Comparison of ENCODE assay signal across 20 cellular contexts in genomic region chr12:9335867-9336266, GRCh38.
DNase-seq lines count a peak whose midpoint lies in the region; ATAC-seq and TF ChIP-seq lines count a peak whose summit lies in the region.
"Had no signal": no experiment of that assay in that cellular context is flagged by ENCODE, and none has a peak within 500 bp of the region (broad histone marks: within the 10 kb centered on the region; RNA-seq: fewer than 3 reads in every experiment).

No MANE protein-coding gene starts in this region.

- H3K4me1 ChIP-seq in endodermal cell (ENCODE audit: control insufficient read depth, insufficient read depth, low read length) (no peaks in the 10 kb centered on the region), lower lobe of right lung (no peaks in the 10 kb centered on the region)
- H3K4me1 ChIP-seq: BE2C, BLaER1 had no signal

- H3K36me3 ChIP-seq in endodermal cell (ENCODE audit: control insufficient read depth, insufficient read depth, low read length) (no peaks in the 10 kb centered on the region), lower lobe of right lung (no peaks in the 10 kb centered on the region)
- H3K36me3 ChIP-seq: BE2C had no signal

- H3K36me3 Mint-ChIP-seq in endodermal cell (ENCODE audit: low read depth): peaks cover 29% of the 10 kb centered on the region

- intact Hi-C loops in lower lobe of right lung (cut with DNase I): no loop called here

- 0 out of 2 replicates have a peak overlapping the region, but pooled peaks have one; percentile 90 for H3K27ac ChIP-seq in HL-60 (replicated peaks)
- H3K27ac ChIP-seq in endodermal cell (ENCODE audit: low read depth, low read length): no peak overlapping the region
- H3K27ac ChIP-seq in lower lobe of right lung: no peak overlapping the region
- H3K27ac ChIP-seq: BLaER1 had no signal

- H3K27ac Mint-ChIP-seq in endodermal cell: no peak overlapping the region
- H3K27ac Mint-ChIP-seq: CD14-positive monocyte; CD4-positive, CD25-positive, alpha-beta regulatory T cell had no signal

- no peak overlapping the region for H3K9ac ChIP-seq in endodermal cell (ENCODE audit: extremely low read depth, low read length, poor library complexity, severe bottlenecking)
- H3K9ac ChIP-seq: BLaER1 had no signal

- H3K9me3 Mint-ChIP-seq in endodermal cell: peaks cover 36% of the 10 kb centered on the region

- 67 to 74% methylated on average over 4 to 5 of the region's 5 CpGs for WGBS in endodermal cell (ENCODE audit: insufficient coverage in 1 of 2, insufficient read length in 1 of 2), 2 experiments

- DNase-seq in HL-60 (ENCODE audit: low read depth in 1 of 2, low spot score in 1 of 2): no peak
- DNase-seq in SK-N-DZ (ENCODE audit: low spot score): peak; percentile 76
- DNase-seq in endodermal cell: peak; percentile 23
- DNase-seq in mesenteric fat pad (ENCODE audit: low spot score): peak; percentile 55
- DNase-seq in SKM-1 (lab: John Stamatoyannopoulos, UW; ENCODE audit: unreplicated experiment): no peak
- no peak for DNase-seq in lower lobe of right lung
- no peak for DNase-seq in activated CD4-positive, alpha-beta T cell treated with anti-CD3 and anti-CD28 coated beads for 1 hour
- DNase-seq: 8988T; ACHN; BE2C; C1 segment of cervical spinal cord; CD4-positive, alpha-beta memory T cell; CD4-positive, CD25-positive, alpha-beta regulatory T cell; CD8-positive, alpha-beta memory T cell; COR-L47; DMS79 treated with DMSO at 0.1 percent for 48 hours; GF-D8 had no signal

- TF ChIP-seq CTCF in HL-60 (IDR thresholded peaks at IDR 0.05; ENCODE audit: insufficient read depth, low read length) (no peak), endodermal cell (conservative IDR thresholded peaks at IDR 0.05) (no peak), lower lobe of right lung (IDR thresholded peaks at IDR 0.05) (no peak)

- H3K27me3 Mint-ChIP-seq in endodermal cell (ENCODE audit: insufficient read depth): peaks cover 2% of the 10 kb centered on the region
- H3K27me3 Mint-ChIP-seq: CD4-positive, alpha-beta memory T cell; CD4-positive, CD25-positive, alpha-beta regulatory T cell; CD8-positive, alpha-beta memory T cell had no signal

- H3K27me3 ChIP-seq in HL-60 (ENCODE audit: insufficient read depth, poor library complexity, severe bottlenecking) (no peaks in the 10 kb centered on the region), endodermal cell (ENCODE audit: control insufficient read depth, insufficient read depth, low read length, poor library complexity, severe bottlenecking) (no peaks in the 10 kb centered on the region), lower lobe of right lung (ENCODE audit: low read depth) (no peaks in the 10 kb centered on the region)
- H3K27me3 ChIP-seq: BE2C, BLaER1 had no signal

- H3K4me3 Mint-ChIP-seq in endodermal cell: no peak overlapping the region
- H3K4me3 Mint-ChIP-seq: CD14-positive monocyte; CD4-positive, alpha-beta memory T cell; CD4-positive, CD25-positive, alpha-beta regulatory T cell; CD8-positive, alpha-beta memory T cell had no signal

- H3K4me3 ChIP-seq in HL-60 (replicated peaks; ENCODE audit: insufficient read depth, low read length) (no peak overlapping the region), endodermal cell (ENCODE audit: low read length) (no peak overlapping the region), lower lobe of right lung (no peak overlapping the region)
- H3K4me3 ChIP-seq: BLaER1 had no signal

- no peaks in the 10 kb centered on the region for H3K4me1 Mint-ChIP-seq in endodermal cell

- H3K9me3 ChIP-seq in endodermal cell (ENCODE audit: control insufficient read depth, low read length) (no peaks in the 10 kb centered on the region), lower lobe of right lung (peaks cover 8% of the 10 kb centered on the region)
- H3K9me3 ChIP-seq: BE2C had no signal

- ATAC-seq in GM18873 (IDR thresholded peaks at IDR 0.05; ENCODE audit: low FRiP score, unreplicated experiment) (no peak), lower lobe of right lung (no peak)

Comparison
In these comparisons a context has a peak if more than half of its experiments do, and no peak if none do; other contexts are left out.
1. DNase-seq: peak in SK-N-DZ (single experiment), endodermal cell (single experiment) and mesenteric fat pad (single experiment); none in HL-60 (0 of 2), SKM-1 (single experiment), lower lobe of right lung (single experiment) and activated CD4-positive, alpha-beta T cell treated with anti-CD3 and anti-CD28 coated beads for 1 hour (single experiment).